ENCODE assay signal across 23 cellular contexts in the genomic region with DNA sequence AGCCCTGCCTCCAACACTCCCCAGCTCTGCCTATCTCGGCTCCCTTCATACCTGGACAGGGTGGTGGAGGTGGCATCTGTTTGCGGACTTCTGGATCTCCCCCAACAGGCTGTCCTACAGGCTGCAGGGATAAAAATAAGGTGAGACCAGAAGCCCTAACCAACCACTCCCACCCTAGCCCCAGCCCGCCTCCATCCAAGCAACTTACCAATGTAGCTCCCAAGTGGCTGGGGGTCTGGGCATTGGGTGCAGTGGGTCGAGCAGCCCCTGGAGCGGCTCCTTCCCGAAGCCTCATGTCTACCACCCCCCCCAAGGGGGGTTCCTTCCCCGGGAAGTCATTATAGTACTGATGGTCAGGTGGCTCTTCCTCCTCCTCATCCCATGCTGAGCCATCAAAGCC.
"Had no signal": no experiment of that assay in that cellular context is flagged by ENCODE, and none has a peak within 500 bp of the region (broad histone marks: within the 10 kb centered on the region; RNA-seq: fewer than 3 reads in every experiment).

No MANE protein-coding gene starts in this region.

- H3K4me3 Mint-ChIP-seq: activated CD8-positive, alpha-beta memory T cell treated with anti-CD3 and anti-CD28 coated beads, Interleukin-2, amount 10 ng/mL, durations not matched to agents 7 days and 5 days; activated naive CD8-positive, alpha-beta T cell; brain; central memory CD8-positive, alpha-beta T cell; immature natural killer cell; natural killer cell; T-cell had no signal

- H3K36me3 Mint-ChIP-seq: activated naive CD8-positive, alpha-beta T cell; natural killer cell had no signal

- H3K27ac ChIP-seq: foreskin keratinocyte had no signal

- DNase-seq: activated CD4-positive, alpha-beta T cell treated with anti-CD3 and anti-CD28 coated beads, Interleukin-2, amount 50 U/mL, for 1 hour; activated CD8-positive, alpha-beta memory T cell treated with anti-CD3 and anti-CD28 coated beads, Interleukin-2, amount 10 ng/mL, durations not matched to agents 7 days and 5 days; activated effector memory CD4-positive, alpha-beta T cell treated with Interleukin-2 at 50 U/mL for 16 hours; activated T-cell treated with anti-CD3 and anti-CD28 coated beads, Interleukin-2, amount 50 U/mL, for 1 hour; amygdala; cortex of kidney; effector CD4-positive, alpha-beta T cell; foreskin keratinocyte; head of caudate nucleus; immature natural killer cell; natural killer cell; nucleus accumbens; small intestine; stomach; T-cell; T-helper 9 cell had no signal

- H3K9me3 Mint-ChIP-seq: brain; central memory CD8-positive, alpha-beta T cell; immature natural killer cell; natural killer cell; T-cell had no signal

- H3K4me1 ChIP-seq: foreskin keratinocyte had no signal

- H3K27ac Mint-ChIP-seq: activated CD8-positive, alpha-beta memory T cell treated with anti-CD3 and anti-CD28 coated beads, Interleukin-2, amount 10 ng/mL, durations not matched to agents 7 days and 5 days; activated naive CD8-positive, alpha-beta T cell; immature natural killer cell; progenitor cell of endocrine pancreas had no signal

- ATAC-seq: activated CD4-positive, CD25-positive, alpha-beta regulatory T cell treated with anti-CD3 and anti-CD28 coated beads, Interleukin-2, amount 50 U/mL, for 24 hours; activated CD8-positive, alpha-beta memory T cell treated with anti-CD3 and anti-CD28 coated beads, Interleukin-2, amount 10 ng/mL, durations not matched to agents 7 days and 5 days; foreskin keratinocyte; natural killer cell; right cardiac atrium; T-cell had no signal

- H3K27me3 ChIP-seq: foreskin keratinocyte, stomach had no signal

- H3K4me3 ChIP-seq: stomach, thoracic aorta had no signal

- H3K27me3 Mint-ChIP-seq: activated CD8-positive, alpha-beta memory T cell treated with anti-CD3 and anti-CD28 coated beads, Interleukin-2, amount 10 ng/mL, durations not matched to agents 7 days and 5 days; activated naive CD8-positive, alpha-beta T cell; brain; central memory CD8-positive, alpha-beta T cell; progenitor cell of endocrine pancreas; T-cell had no signal

- H3K9me3 ChIP-seq: stomach, thoracic aorta had no signal
